1 cellular context compared by ENCODE assay signal in genomic region chr11:23211221-23211620, GRCh38.
TF ChIP-seq lines count a peak whose summit lies in the region.

No MANE protein-coding gene starts in this region.

TF ChIP-seq in IMR-90, 13 proteins besides CTCF, POLR2A, EP300 and RAD21:
- TF ChIP-seq MAZ (IDR thresholded peaks at IDR 0.05; ENCODE audit: borderline replicate concordance, low read depth, low read length) (no peak), RCOR1 (IDR thresholded peaks at IDR 0.05; ENCODE audit: insufficient replicate concordance, low read length) (no peak), USF2 (IDR thresholded peaks at IDR 0.05; ENCODE audit: low read depth, low read length) (no peak), NFE2L2 (IDR thresholded peaks at IDR 0.05; ENCODE audit: low read depth, low read length) (no peak), CEBPB (IDR thresholded peaks at IDR 0.05; ENCODE audit: low read depth, low read length) (no peak), FOS (IDR thresholded peaks at IDR 0.05; ENCODE audit: low read depth, low read length) (no peak), BHLHE40 (IDR thresholded peaks at IDR 0.05; ENCODE audit: low read depth, low read length) (no peak), RFX5 (IDR thresholded peaks at IDR 0.05; ENCODE audit: low read depth, low read length) (no peak), MAFK (IDR thresholded peaks at IDR 0.05; ENCODE audit: low read depth, low read length) (no peak), SMC3 (IDR thresholded peaks at IDR 0.05; ENCODE audit: low read depth, low read length) (no peak), CHD1 (IDR thresholded peaks at IDR 0.05; ENCODE audit: low read depth, low read length) (no peak), MXI1 (IDR thresholded peaks at IDR 0.05; ENCODE audit: borderline replicate concordance, low read depth, low read length) (no peak)
- TF ChIP-seq, protein P1, sequence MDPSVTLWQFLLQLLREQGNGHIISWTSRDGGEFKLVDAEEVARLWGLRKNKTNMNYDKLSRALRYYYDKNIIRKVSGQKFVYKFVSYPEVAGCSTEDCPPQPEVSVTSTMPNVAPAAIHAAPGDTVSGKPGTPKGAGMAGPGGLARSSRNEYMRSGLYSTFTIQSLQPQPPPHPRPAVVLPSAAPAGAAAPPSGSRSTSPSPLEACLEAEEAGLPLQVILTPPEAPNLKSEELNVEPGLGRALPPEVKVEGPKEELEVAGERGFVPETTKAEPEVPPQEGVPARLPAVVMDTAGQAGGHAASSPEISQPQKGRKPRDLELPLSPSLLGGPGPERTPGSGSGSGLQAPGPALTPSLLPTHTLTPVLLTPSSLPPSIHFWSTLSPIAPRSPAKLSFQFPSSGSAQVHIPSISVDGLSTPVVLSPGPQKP (IDR thresholded peaks at IDR 0.05; ENCODE audit: borderline replicate concordance, low read depth, low read length) = no peak
